ENCODE assay signal across 26 cellular contexts in genomic region chr10:30014511-30014910, GRCh38.
"Had no signal": no experiment of that assay in that cellular context is flagged by ENCODE, and none has a peak within 500 bp of the region (broad histone marks: within the 10 kb centered on the region; RNA-seq: fewer than 3 reads in every experiment).

No MANE protein-coding gene starts in this region.

- DNase-seq: activated effector memory CD4-positive, alpha-beta T cell treated with anti-CD3 and anti-CD28 coated beads, Interleukin-2, amount 50 U/mL, for 16 hours; activated naive CD4-positive, alpha-beta T cell treated with anti-CD3 and anti-CD28 coated beads, Interleukin-2, amount 50 U/mL, for 16 hours; activated T-cell treated with anti-CD3 and anti-CD28 coated beads, Interleukin-2, amount 50 U/mL, for 1 hour; cerebellar nuclear complex; effector CD8-positive, alpha-beta T cell; esophagus squamous epithelium; foreskin melanocyte; glutamatergic neuron; hypothalamus; nephron progenitor cell; occipital lobe; posterior cingulate gyrus; stimulated activated CD4-positive, alpha-beta T cell treated with anti-CD3 and anti-CD28 coated beads, Interleukin-1b, Interleukin-23, amount 100 ng/mL, for 48 hours; stimulated activated CD8-positive, alpha-beta memory T cell treated with anti-CD3 and anti-CD28 coated beads, Interleukin-4, amount 100 ng/mL, for 48 hours; stimulated activated naive CD4-positive, alpha-beta T cell treated with Interleukin-2 at 50 U/mL for 16 hours; substantia nigra; T1000; transverse colon had no signal

- H3K4me1 ChIP-seq: breast epithelium, esophagus squamous epithelium, vagina had no signal

- H3K4me3 Mint-ChIP-seq: dendritic cell treated with granulocyte-macrophage colony-stimulating factor and Interleukin-4, amounts not matched to agents 40 ng/mL and 50 ng/mL, for 4 days; mesothelial cell of epicardium; nephron progenitor cell had no signal

- H3K27ac ChIP-seq: breast epithelium, esophagus squamous epithelium, vagina had no signal

- FAIRE-seq: keratinocyte had no signal

- H3K4me3 ChIP-seq: ascending aorta, breast epithelium, esophagus squamous epithelium, lung, transverse colon, vagina had no signal

- H3K27ac Mint-ChIP-seq: dendritic cell treated with granulocyte-macrophage colony-stimulating factor and Interleukin-4, amounts not matched to agents 40 ng/mL and 50 ng/mL, for 4 days had no signal

- H3K9me3 ChIP-seq: ascending aorta, breast epithelium, esophagus squamous epithelium, transverse colon, vagina had no signal

- ATAC-seq: activated CD4-positive, CD25-positive, alpha-beta regulatory T cell treated with anti-CD3 and anti-CD28 coated beads, Interleukin-2, amount 50 U/mL, for 24 hours had no signal

- H3K9me3 Mint-ChIP-seq: dendritic cell treated with granulocyte-macrophage colony-stimulating factor and Interleukin-4, amounts not matched to agents 40 ng/mL and 50 ng/mL, for 4 days; mesothelial cell of epicardium; nephron progenitor cell had no signal

- H3K27me3 ChIP-seq: ascending aorta, breast epithelium, esophagus squamous epithelium, transverse colon, vagina had no signal

- H3K36me3 ChIP-seq: ascending aorta, breast epithelium, transverse colon, vagina had no signal
